9 cellular contexts compared by ENCODE assay signal in the genomic region with DNA sequence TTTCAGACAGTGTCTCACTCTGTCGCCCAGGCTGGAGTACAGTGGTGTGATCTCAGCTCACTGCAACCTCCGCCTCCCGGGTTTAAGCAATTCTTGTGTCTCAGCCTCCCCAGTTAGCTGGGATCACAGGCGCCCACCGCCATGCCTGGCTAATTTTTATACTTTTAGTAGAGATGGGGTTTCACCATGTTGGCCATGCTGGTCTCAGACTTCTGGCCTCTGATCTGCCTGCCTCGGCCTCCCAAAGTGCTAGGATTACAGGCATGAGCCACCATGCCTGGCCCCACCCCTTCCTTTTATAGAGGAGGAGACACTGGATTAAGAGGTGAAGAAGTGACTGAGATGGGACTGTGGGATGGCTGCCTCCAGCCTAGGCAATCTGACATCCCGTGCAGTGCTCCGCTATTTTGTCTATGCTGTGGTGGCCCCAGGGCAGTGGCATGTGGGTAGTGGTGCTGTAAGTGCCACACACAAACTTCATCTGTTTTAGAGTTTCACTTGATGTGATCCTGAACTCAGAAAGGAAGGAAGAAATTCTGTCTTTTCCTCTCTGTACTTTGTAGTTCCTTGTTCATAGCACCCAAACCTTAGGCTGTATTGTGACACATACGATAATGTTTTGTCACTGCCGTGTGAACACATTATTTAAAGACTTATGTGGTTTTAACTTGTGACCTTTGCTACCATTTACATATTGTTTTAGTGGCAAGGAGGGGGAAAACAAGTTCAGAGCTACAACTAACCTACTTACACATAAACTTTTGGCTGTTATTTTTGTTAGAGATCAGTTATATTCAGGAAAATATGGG.
DNase-seq lines count a peak whose midpoint lies in the region; ATAC-seq lines count a peak whose summit lies in the region.
"Had no signal": no experiment of that assay in that cellular context is flagged by ENCODE, and none has a peak within 500 bp of the region (broad histone marks: within the 10 kb centered on the region; RNA-seq: fewer than 3 reads in every experiment).

No MANE protein-coding gene starts in this region.

- peaks cover 62% of the 10 kb centered on the region for H3K4me1 Mint-ChIP-seq in activated T-cell treated with anti-CD3 and anti-CD28 coated beads, Interleukin-2, amount 50 U/mL, for 24 hours (ENCODE audit: low read depth)

- no peaks in the 10 kb centered on the region for H3K36me3 Mint-ChIP-seq in activated T-cell treated with anti-CD3 and anti-CD28 coated beads, Interleukin-2, amount 50 U/mL, for 24 hours (ENCODE audit: low read depth)

- peak overlapping the region; percentile 37 for H3K27ac ChIP-seq in substantia nigra (ENCODE audit: low read depth, low read length, poor library complexity, severe bottlenecking)

- DNase-seq in activated T-cell treated with anti-CD3 and anti-CD28 coated beads, Interleukin-2, amount 50 U/mL, for 24 hours = no peak
- DNase-seq in activated T-cell treated with anti-CD3 and anti-CD28 coated beads, Interleukin-2, amount 50 U/mL, for 48 hours = no peak
- peak; percentile 6 for DNase-seq in brain pericyte (ENCODE audit: low read depth, low spot score)
- DNase-seq in substantia nigra (lab: John Stamatoyannopoulos, UW) = no peak
- no peak for DNase-seq in NCI-H1694 (lab: John Stamatoyannopoulos, UW)
- no peak for DNase-seq in NCI-H1930 (lab: John Stamatoyannopoulos, UW)
- DNase-seq: heart right ventricle had no signal

- H3K27me3 Mint-ChIP-seq in activated T-cell treated with anti-CD3 and anti-CD28 coated beads, Interleukin-2, amount 50 U/mL, for 24 hours = no peaks in the 10 kb centered on the region

- H3K9me3 Mint-ChIP-seq in activated T-cell treated with anti-CD3 and anti-CD28 coated beads, Interleukin-2, amount 50 U/mL, for 24 hours = no peaks in the 10 kb centered on the region

- no peak overlapping the region for H3K4me3 Mint-ChIP-seq in activated T-cell treated with anti-CD3 and anti-CD28 coated beads, Interleukin-2, amount 50 U/mL, for 24 hours

- peak overlapping the region; percentile 64 for H3K27ac Mint-ChIP-seq in activated T-cell treated with anti-CD3 and anti-CD28 coated beads, Interleukin-2, amount 50 U/mL, for 24 hours

- ATAC-seq in HG03457 (IDR thresholded peaks at IDR 0.05; ENCODE audit: unreplicated experiment) (peak; percentile 50), GM21576 (IDR thresholded peaks at IDR 0.05; ENCODE audit: unreplicated experiment) (no peak)
